Comparison of ENCODE assay signal across 8 cellular contexts in the genomic region with DNA sequence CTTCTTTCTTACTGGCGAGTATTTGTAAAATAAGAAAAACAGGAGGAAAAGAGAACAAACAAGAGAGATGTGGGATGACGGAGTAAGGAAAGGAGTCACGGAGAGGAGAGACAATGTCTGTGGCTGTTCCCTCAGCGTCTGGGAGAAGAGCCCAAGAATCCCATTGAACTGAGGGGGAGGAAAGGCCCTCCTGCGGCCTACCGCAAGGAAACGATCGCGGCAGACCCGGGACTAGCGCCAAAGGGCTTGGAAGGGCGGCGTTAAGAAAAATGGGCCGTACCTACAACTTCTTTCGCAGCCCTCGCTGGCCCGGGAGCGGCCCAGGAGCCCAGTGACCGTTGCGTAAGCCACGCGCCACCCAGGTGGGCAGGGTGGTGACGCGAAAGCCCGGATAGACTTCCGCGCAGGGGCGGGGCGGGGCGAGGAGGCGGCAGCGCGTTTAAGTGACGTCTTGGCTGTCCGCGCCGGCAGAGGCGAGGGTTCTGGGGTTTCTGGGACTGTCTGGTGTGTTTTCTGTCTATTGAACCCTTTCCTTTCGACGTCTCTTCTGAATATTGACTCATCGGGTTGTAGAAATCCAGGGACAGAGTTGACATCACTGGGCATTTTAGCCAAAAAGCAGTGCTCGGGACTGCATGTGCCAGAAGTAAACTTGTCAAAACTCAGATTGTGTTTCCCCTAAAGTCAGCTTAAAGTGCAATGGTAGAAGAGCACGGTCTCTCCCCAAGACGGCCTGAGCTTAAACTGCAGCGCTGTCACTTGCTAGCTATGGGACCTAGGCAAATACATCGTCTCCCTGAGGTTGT. TPM values are rescaled to one million over a fixed set of nuclear protein-coding genes. Genes with fewer than 3 reads are reported as not detected.
A peak's percentile ranks its signal among the peaks of the same experiment; 100 is the strongest.
DNase-seq lines count a peak whose midpoint lies in the region; ATAC-seq and TF ChIP-seq lines count a peak whose summit lies in the region.

A gene with protein sequence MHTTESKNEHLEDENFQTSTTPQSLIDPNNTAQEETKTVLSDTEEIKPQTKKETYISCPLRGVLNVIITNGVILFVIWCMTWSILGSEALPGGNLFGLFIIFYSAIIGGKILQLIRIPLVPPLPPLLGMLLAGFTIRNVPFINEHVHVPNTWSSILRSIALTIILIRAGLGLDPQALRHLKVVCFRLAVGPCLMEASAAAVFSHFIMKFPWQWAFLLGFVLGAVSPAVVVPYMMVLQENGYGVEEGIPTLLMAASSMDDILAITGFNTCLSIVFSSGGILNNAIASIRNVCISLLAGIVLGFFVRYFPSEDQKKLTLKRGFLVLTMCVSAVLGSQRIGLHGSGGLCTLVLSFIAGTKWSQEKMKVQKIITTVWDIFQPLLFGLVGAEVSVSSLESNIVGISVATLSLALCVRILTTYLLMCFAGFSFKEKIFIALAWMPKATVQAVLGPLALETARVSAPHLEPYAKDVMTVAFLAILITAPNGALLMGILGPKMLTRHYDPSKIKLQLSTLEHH (minus strand): TSS at position 387 of the 806 bp plus-strand sequence. CDS start 27,994 bp downstream, outside the sequence.

- peak; percentile 91 to 94 (median 93) for DNase-seq in CD8-positive, alpha-beta memory T cell
- DNase-seq in NT2/D1 (ENCODE audit: low read depth, low spot score): peak; percentile 81
- peak; percentile 96 for DNase-seq in activated CD8-positive, alpha-beta memory T cell treated with anti-CD3 and anti-CD28 coated beads, Interleukin-2, amount 50 U/mL, for 48 hours
- peak; percentile 88 for DNase-seq in endothelial cell (ENCODE audit: low spot score)
- DNase-seq in midbrain (lab: John Stamatoyannopoulos, UW): peak; percentile 87
- peak; percentile 76 to 88 for DNase-seq in stimulated activated CD8-positive, alpha-beta memory T cell treated with anti-CD3 and anti-CD28 coated beads, Interleukin-4, amount 100 ng/mL, for 1 hour (ENCODE audit: low read depth in 2 of 2, low spot score in 1 of 2)

- no peaks in the 10 kb centered on the region for H3K27me3 Mint-ChIP-seq in CD8-positive, alpha-beta memory T cell
- peaks cover 2% of the 10 kb centered on the region for H3K27me3 Mint-ChIP-seq in endothelial cell (ENCODE audit: unreplicated experiment)

- H3K9ac ChIP-seq in NT2/D1 (ENCODE audit: insufficient read length, low read depth): peak within 1 kb of the TSS; percentile 88

- peak within 1 kb of the TSS; percentile 92 for H3K4me3 ChIP-seq in CD8-positive, alpha-beta memory T cell (ENCODE audit: low read length)
- peak within 1 kb of the TSS; percentile 76 for H3K4me3 ChIP-seq in NT2/D1 (ENCODE audit: insufficient read length, low read depth)

- H3K27ac ChIP-seq in CD8-positive, alpha-beta memory T cell (ENCODE audit: low read depth, low read length): peak within 1 kb of the TSS; percentile 93

- H3K9me3 Mint-ChIP-seq in CD8-positive, alpha-beta memory T cell: no peaks in the 10 kb centered on the region
- H3K9me3 Mint-ChIP-seq in endothelial cell (ENCODE audit: unreplicated experiment): no peaks in the 10 kb centered on the region

- TF ChIP-seq CTCF in endothelial cell (IDR thresholded peaks at IDR 0.05; ENCODE audit: unreplicated experiment): no peak

- H3K4me1 Mint-ChIP-seq in CD8-positive, alpha-beta memory T cell: peaks cover 18 to 26% (median 23%) of the 10 kb centered on the region in 3 donors
- peaks cover 15% of the 10 kb centered on the region for H3K4me1 Mint-ChIP-seq in endothelial cell (ENCODE audit: unreplicated experiment)

- no peaks in the 10 kb centered on the region for H3K9me3 ChIP-seq in CD8-positive, alpha-beta memory T cell (ENCODE audit: low read length)
- no peaks in the 10 kb centered on the region for H3K9me3 ChIP-seq in NT2/D1 (ENCODE audit: insufficient read depth, low read length)

- POLR2A ChIA-PET in CD8-positive, alpha-beta memory T cell (lab: Charles Lee): interaction anchor here (0.6 to 2.1 kb wide), 4 partner anchors 33 to 192 kb away, joined by 3 to 9 read pairs (median 4); a partner anchor contains a TSS

- H3K27ac Mint-ChIP-seq in CD8-positive, alpha-beta memory T cell: peak within 1 kb of the TSS in 4 of 8 donors; percentile 94 to 99 (median 98)
- peak within 1 kb of the TSS; percentile 88 for H3K27ac Mint-ChIP-seq in endothelial cell (ENCODE audit: unreplicated experiment)

- H3K4me1 ChIP-seq in CD8-positive, alpha-beta memory T cell (ENCODE audit: insufficient read depth, low read length): peaks cover 19% of the 10 kb centered on the region
- H3K4me1 ChIP-seq in NT2/D1 (ENCODE audit: insufficient read depth, insufficient read length): no peaks in the 10 kb centered on the region

- peaks cover 0 to 9% (median 4%) of the 10 kb centered on the region in 3 donors for H3K36me3 Mint-ChIP-seq in CD8-positive, alpha-beta memory T cell
- H3K36me3 Mint-ChIP-seq in endothelial cell (ENCODE audit: low read depth, unreplicated experiment): no peaks in the 10 kb centered on the region

- H3K36me3 ChIP-seq in CD8-positive, alpha-beta memory T cell (ENCODE audit: insufficient read depth, low read length): no peaks in the 10 kb centered on the region
- no peaks in the 10 kb centered on the region for H3K36me3 ChIP-seq in NT2/D1 (ENCODE audit: insufficient read depth, insufficient read length, low read length)

- CTCF ChIA-PET in CD8-positive, alpha-beta memory T cell (lab: Charles Lee): interaction anchor here (1.2 to 1.3 kb wide), 2 partner anchors 9 to 10 kb away, joined by 3 to 4 read pairs; no protein-coding TSS in a partner anchor

- peak; percentile 99 for ATAC-seq in GM19452 (IDR thresholded peaks at IDR 0.05; ENCODE audit: unreplicated experiment)
- ATAC-seq in HG03575 (IDR thresholded peaks at IDR 0.05; ENCODE audit: extremely low read depth, insufficient number of reproducible peaks, low FRiP score, unreplicated experiment): peak; percentile 74

- no peaks in the 10 kb centered on the region for H3K27me3 ChIP-seq in CD8-positive, alpha-beta memory T cell (ENCODE audit: insufficient read depth, low read length, poor library complexity, severe bottlenecking)
- no peaks in the 10 kb centered on the region for H3K27me3 ChIP-seq in NT2/D1 (ENCODE audit: insufficient read depth, insufficient read length)

- peak within 1 kb of the TSS; percentile 82 to 94 (median 86) for H3K4me3 Mint-ChIP-seq in CD8-positive, alpha-beta memory T cell
- H3K4me3 Mint-ChIP-seq in endothelial cell (ENCODE audit: unreplicated experiment): peak within 1 kb of the TSS; percentile 91

RNA-seq across cellular contexts. Expression of the gene that starts here (rescaled TPM):
- total RNA-seq in CD8-positive, alpha-beta memory T cell: 1 to 10 TPM; 1.2 to 1.7 TPM
- 1.2 TPM for polyA plus RNA-seq in CD8-positive, alpha-beta memory T cell
- total RNA-seq in endothelial cell (ENCODE audit: unreplicated experiment): 1.6 TPM

Comparison
In these comparisons a context has a peak if more than half of its experiments do, and no peak if none do; other contexts are left out.
1. Peak in every context shown above with its lines: DNase-seq, ATAC-seq, H3K4me3 ChIP-seq and H3K27ac ChIP-seq.